In genomic region chr5:60633336-60633735, GRCh38 we compare ENCODE assay signal across 13 cellular contexts.
DNase-seq lines count a peak whose midpoint lies in the region; ATAC-seq and TF ChIP-seq lines count a peak whose summit lies in the region.
"Had no signal": no experiment of that assay in that cellular context is flagged by ENCODE, and none has a peak within 500 bp of the region (broad histone marks: within the 10 kb centered on the region; RNA-seq: fewer than 3 reads in every experiment).

No MANE protein-coding gene starts in this region.

- peak overlapping the region; percentile 16 for H3K4me2 ChIP-seq in hepatocyte

- intact Hi-C loops in activated CD4-positive, alpha-beta T cell treated with anti-CD3 and anti-CD28 coated beads, Interleukin-2, amount 10 ng/mL, durations not matched to agents 24 days and 14 days (cut with micrococcal nuclease) = no loop called here
- intact Hi-C loops in adrenal gland (cut with DNase I) = no loop called here
- intact Hi-C loops in Calu3 (cut with micrococcal nuclease; ENCODE audit: unreplicated experiment) = no loop called here

- no peak overlapping the region for H2AFZ ChIP-seq in hepatocyte

- no peaks in the 10 kb centered on the region for H3K9me2 ChIP-seq in hepatocyte (replicated peaks; ENCODE audit: insufficient read depth)

- no peak overlapping the region for H3K4me3 Mint-ChIP-seq in activated CD4-positive, alpha-beta T cell treated with anti-CD3 and anti-CD28 coated beads, Interleukin-2, amount 10 ng/mL, durations not matched to agents 24 days and 14 days
- H3K4me3 Mint-ChIP-seq in brain (no peak overlapping the region), Calu3 (ENCODE audit: low read depth, unreplicated experiment) (no peak overlapping the region)

- H3K9me3 ChIP-seq in hepatocyte (ENCODE audit: low read depth) (no peaks in the 10 kb centered on the region), thoracic aorta (no peaks in the 10 kb centered on the region), adrenal gland (replicated peaks in 1 of 3) (no peaks in the 10 kb centered on the region)

- no peak for TF ChIP-seq CTCF in brain (conservative IDR thresholded peaks at IDR 0.05)
- TF ChIP-seq CTCF in hepatocyte (IDR thresholded peaks at IDR 0.05; ENCODE audit: poor library complexity) = no peak
- TF ChIP-seq CTCF in thoracic aorta (IDR thresholded peaks at IDR 0.05) = no peak
- no peak for TF ChIP-seq CTCF in adrenal gland (IDR thresholded peaks at IDR 0.05)
- no peak for TF ChIP-seq CTCF in Calu3 (IDR thresholded peaks at IDR 0.05; ENCODE audit: unreplicated experiment)

- peaks cover 52% of the 10 kb centered on the region for H3K36me3 Mint-ChIP-seq in activated CD4-positive, alpha-beta T cell treated with anti-CD3 and anti-CD28 coated beads, Interleukin-2, amount 10 ng/mL, durations not matched to agents 24 days and 14 days (ENCODE audit: low read depth)
- H3K36me3 Mint-ChIP-seq in brain = peaks cover 43% of the 10 kb centered on the region
- peaks cover 22% of the 10 kb centered on the region for H3K36me3 Mint-ChIP-seq in Calu3 (ENCODE audit: insufficient read depth, unreplicated experiment)

- CTCF ChIA-PET in Calu3 (lab: Charles Lee) = no interaction called here

- no peak overlapping the region for H3K4me3 ChIP-seq in hepatocyte
- H3K4me3 ChIP-seq in thoracic aorta = no peak overlapping the region
- no peak overlapping the region for H3K4me3 ChIP-seq in adrenal gland

- H3K27ac ChIP-seq in hepatocyte (no peak overlapping the region), thoracic aorta (peak overlapping the region; percentile 65 to 71), adrenal gland (no peak overlapping the region)
- H3K27ac ChIP-seq: 22Rv1 had no signal

- H3K36me3 ChIP-seq in hepatocyte (replicated peaks; ENCODE audit: insufficient read depth, low read depth) (no peaks in the 10 kb centered on the region), thoracic aorta (no peaks in the 10 kb centered on the region), adrenal gland (replicated peaks in 1 of 2) (no peaks in the 10 kb centered on the region)

- peak overlapping the region; percentile 37 for H3K27ac Mint-ChIP-seq in activated CD4-positive, alpha-beta T cell treated with anti-CD3 and anti-CD28 coated beads, Interleukin-2, amount 10 ng/mL, durations not matched to agents 24 days and 14 days
- H3K27ac Mint-ChIP-seq in brain (peak overlapping the region in 4 of 5 experiments; percentile 7 to 88 (median 27)), Calu3 (ENCODE audit: unreplicated experiment) (no peak overlapping the region)

- H3K4me1 ChIP-seq in hepatocyte (ENCODE audit: insufficient read depth) (peaks cover 5% of the 10 kb centered on the region), thoracic aorta (ENCODE audit: control insufficient read depth in 1 of 2, low read depth in 2 of 2) (peaks cover 14 to 39% of the 10 kb centered on the region in 2 donors), adrenal gland (replicated peaks in 1 of 2) (no peaks in the 10 kb centered on the region)

- no peaks in the 10 kb centered on the region for H4K20me1 ChIP-seq in hepatocyte (ENCODE audit: insufficient read depth, poor library complexity, severe bottlenecking)

- no peaks in the 10 kb centered on the region for H3K4me1 Mint-ChIP-seq in activated CD4-positive, alpha-beta T cell treated with anti-CD3 and anti-CD28 coated beads, Interleukin-2, amount 10 ng/mL, durations not matched to agents 24 days and 14 days
- H3K4me1 Mint-ChIP-seq in brain = no peaks in the 10 kb centered on the region
- no peaks in the 10 kb centered on the region for H3K4me1 Mint-ChIP-seq in Calu3 (ENCODE audit: low read depth, unreplicated experiment)

- no peaks in the 10 kb centered on the region for H3K27me3 ChIP-seq in hepatocyte
- H3K27me3 ChIP-seq in thoracic aorta (replicated peaks; ENCODE audit: insufficient read depth) = no peaks in the 10 kb centered on the region
- H3K27me3 ChIP-seq in adrenal gland = no peaks in the 10 kb centered on the region

- DNase-seq in activated CD4-positive, alpha-beta T cell treated with anti-CD3 and anti-CD28 coated beads, Interleukin-2, amount 10 ng/mL, durations not matched to agents 24 days and 14 days = no peak
- DNase-seq in activated CD4-positive, alpha-beta T cell treated with anti-CD3 and anti-CD28 coated beads, Interleukin-2, amount 50 U/mL, for 48 hours = no peak
- DNase-seq in hepatocyte (ENCODE audit: low spot score) = peak; percentile 24
- DNase-seq in thoracic aorta (ENCODE audit: low spot score) = peak; percentile 47
- no peak for DNase-seq in adrenal gland
- DNase-seq in Calu3 = no peak
- DNase-seq in dermis blood vessel endothelial cell = no peak
- DNase-seq: activated effector memory CD4-positive, alpha-beta T cell treated with Interleukin-2 at 50 U/mL for 16 hours; DMS53; effector memory CD4-positive, alpha-beta T cell had no signal

- no peaks in the 10 kb centered on the region for H3K27me3 Mint-ChIP-seq in activated CD4-positive, alpha-beta T cell treated with anti-CD3 and anti-CD28 coated beads, Interleukin-2, amount 10 ng/mL, durations not matched to agents 24 days and 14 days
- no peaks in the 10 kb centered on the region for H3K27me3 Mint-ChIP-seq in brain
- no peaks in the 10 kb centered on the region for H3K27me3 Mint-ChIP-seq in Calu3 (ENCODE audit: unreplicated experiment)

- ATAC-seq in thoracic aorta (ENCODE audit: insufficient number of reproducible peaks, low FRiP score, low read depth) = peak; percentile 55
- ATAC-seq: activated CD4-positive, CD25-positive, alpha-beta regulatory T cell treated with anti-CD3 and anti-CD28 coated beads, Interleukin-2, amount 50 U/mL, for 24 hours had no signal

- H3K79me2 ChIP-seq in hepatocyte = no peaks in the 10 kb centered on the region

- BruUV-seq in Calu3 (replicated peaks; lab: Mats Ljungman, UMichigan) = no TSS peak

- 70% methylated on average over 1 of the region's 1 CpG for WGBS in hepatocyte (ENCODE audit: low lambda C conversion rate, missing lambda C conversion rate)
- 63 to 83% (median 68%) methylated on average over 1 of the region's 1 CpG for WGBS in adrenal gland, 4 donors

- H3K9me3 Mint-ChIP-seq in activated CD4-positive, alpha-beta T cell treated with anti-CD3 and anti-CD28 coated beads, Interleukin-2, amount 10 ng/mL, durations not matched to agents 24 days and 14 days = peaks cover 8% of the 10 kb centered on the region
- H3K9me3 Mint-ChIP-seq in brain (no peaks in the 10 kb centered on the region), Calu3 (ENCODE audit: low read depth, unreplicated experiment) (no peaks in the 10 kb centered on the region)

- TF ChIP-seq POLR2A in adrenal gland (IDR thresholded peaks at IDR 0.05) = no peak

Comparison
In these comparisons a context has a peak if more than half of its experiments do, and no peak if none do; other contexts are left out.
1. DNase-seq: peak in hepatocyte (single experiment) and thoracic aorta (single experiment); none in activated CD4-positive, alpha-beta T cell treated with anti-CD3 and anti-CD28 coated beads, Interleukin-2, amount 10 ng/mL, durations not matched to agents 24 days and 14 days (single experiment), activated CD4-positive, alpha-beta T cell treated with anti-CD3 and anti-CD28 coated beads, Interleukin-2, amount 50 U/mL, for 48 hours (0 of 2), adrenal gland (0 of 7), Calu3 (single experiment) and dermis blood vessel endothelial cell (single experiment).
2. H3K27ac ChIP-seq: peak in thoracic aorta (2 of 2); none in hepatocyte (single experiment) and adrenal gland (0 of 5).